11 cellular contexts compared by ENCODE assay signal in genomic region chr12:15011162-15011561, GRCh38. TPM values are rescaled to one million over a fixed set of nuclear protein-coding genes. Genes with fewer than 3 reads are reported as not detected.
DNase-seq lines count a peak whose midpoint lies in the region; ATAC-seq and TF ChIP-seq lines count a peak whose summit lies in the region.
"Had no signal": no experiment of that assay in that cellular context is flagged by ENCODE, and none has a peak within 500 bp of the region (broad histone marks: within the 10 kb centered on the region; RNA-seq: fewer than 3 reads in every experiment).

No MANE protein-coding gene starts in this region.

- H2AFZ ChIP-seq in PC-9 = no peak overlapping the region
- H2AFZ ChIP-seq: parathyroid adenoma had no signal

- H3K9me3 ChIP-seq in Caco-2 = no peaks in the 10 kb centered on the region
- no peaks in the 10 kb centered on the region for H3K9me3 ChIP-seq in PC-9 (ENCODE audit: insufficient read depth, low read depth)

- H3K4me3 ChIP-seq in Caco-2 (ENCODE audit: low read depth, low read length) = no peak overlapping the region
- H3K4me3 ChIP-seq in PC-9 = no peak overlapping the region

- DNase-seq in Caco-2 = peak in 1 of 2 experiments; percentile 14
- no peak for DNase-seq in PC-9
- DNase-seq in iPS-NIHi7 (ENCODE audit: extremely low spot score) = peak; percentile 21
- no peak for DNase-seq in T-helper 1 cell
- no peak for DNase-seq in COLO829 (ENCODE audit: low spot score)
- DNase-seq in activated gamma-delta T cell (lab: John Stamatoyannopoulos, UW) = no peak
- DNase-seq: DMS79 treated with DMSO at 0.1 percent for 48 hours, NCI-H2107 had no signal

- no peaks in the 10 kb centered on the region for H3K36me3 Mint-ChIP-seq in Caco-2 (ENCODE audit: insufficient read depth, unreplicated experiment)

- CTCF ChIA-PET in Caco-2 (lab: Charles Lee) (no interaction called here), PC-9 (lab: Charles Lee) (no interaction called here)

- H3F3A ChIP-seq in PC-9 (ENCODE audit: insufficient read depth, low read depth) = no peaks in the 10 kb centered on the region

- no peaks in the 10 kb centered on the region for H3K27me3 ChIP-seq in Caco-2 (replicated peaks; ENCODE audit: control insufficient read depth, insufficient read depth, low read length)
- H3K27me3 ChIP-seq in PC-9 (ENCODE audit: insufficient read depth, low read depth) = no peaks in the 10 kb centered on the region

- BruUV-seq in Caco-2 (replicated peaks; lab: Mats Ljungman, UMichigan) (no TSS peak), PC-9 (replicated peaks; lab: Mats Ljungman, UMichigan) (no TSS peak)

- no peak overlapping the region for H3K4me2 ChIP-seq in PC-9

- H3K4me3 Mint-ChIP-seq in Caco-2 (ENCODE audit: unreplicated experiment) = no peak overlapping the region

- ATAC-seq in GM21381 (IDR thresholded peaks at IDR 0.05; ENCODE audit: unreplicated experiment) (peak; percentile 57), GM18520 (IDR thresholded peaks at IDR 0.05; ENCODE audit: unreplicated experiment) (no peak)

- intact Hi-C loops in Caco-2 (cut with micrococcal nuclease; ENCODE audit: unreplicated experiment) (no loop called here), PC-9 (cut with micrococcal nuclease; ENCODE audit: unreplicated experiment) (no loop called here)

- H4K20me1 ChIP-seq in PC-9 (ENCODE audit: insufficient read depth) = no peaks in the 10 kb centered on the region

- H3K27ac Mint-ChIP-seq in Caco-2 (ENCODE audit: unreplicated experiment) = no peak overlapping the region

- no peaks in the 10 kb centered on the region for H3K4me1 Mint-ChIP-seq in Caco-2 (ENCODE audit: low read depth, unreplicated experiment)

- no peaks in the 10 kb centered on the region for H3K4me1 ChIP-seq in Caco-2
- H3K4me1 ChIP-seq in PC-9 (replicated peaks; ENCODE audit: insufficient read depth) = no peaks in the 10 kb centered on the region
- H3K4me1 ChIP-seq: parathyroid adenoma had no signal

- no peaks in the 10 kb centered on the region for H3K9me2 ChIP-seq in PC-9 (ENCODE audit: insufficient read depth)

- no peak overlapping the region for H3K27ac ChIP-seq in PC-9
- H3K27ac ChIP-seq: parathyroid adenoma had no signal

- POLR2A ChIA-PET in Caco-2 (lab: Charles Lee) = no interaction called here
- POLR2A ChIA-PET in PC-9 (lab: Charles Lee; ENCODE audit: unreplicated experiment) = no interaction called here

- H3K27me3 Mint-ChIP-seq in Caco-2 (ENCODE audit: insufficient read depth, unreplicated experiment) = peaks cover 6% of the 10 kb centered on the region

- no peaks in the 10 kb centered on the region for H3K9me3 Mint-ChIP-seq in Caco-2 (ENCODE audit: unreplicated experiment)

- H3K79me2 ChIP-seq in PC-9 (ENCODE audit: low read depth) = no peaks in the 10 kb centered on the region
- H3K79me2 ChIP-seq: parathyroid adenoma had no signal

- H3K36me3 ChIP-seq in Caco-2 (ENCODE audit: control insufficient read depth, insufficient read depth, low read length) = no peaks in the 10 kb centered on the region
- no peaks in the 10 kb centered on the region for H3K36me3 ChIP-seq in PC-9 (ENCODE audit: low read depth)

- TF ChIP-seq CTCF in Caco-2 (IDR thresholded peaks at IDR 0.05; ENCODE audit: insufficient read depth in 1 of 2, low read depth in 1 of 2, low read length in 1 of 2, severe bottlenecking in 1 of 2, unreplicated experiment in 1 of 2) = peak; percentile 38 to 56
- peak; percentile 43; the same call in 1 of the 2 replicates for TF ChIP-seq CTCF in PC-9 (conservative IDR thresholded peaks at IDR 0.05)

RNA-seq across cellular contexts. Expression of gene PDE6H, which starts 38.3 kb away (rescaled TPM):
- not detected in 2 replicates for total RNA-seq in Caco-2 (2022)
- not detected in 2 replicates for total RNA-seq in PC-9 (2021)

RNA-seq across cellular contexts. Expression of gene ARHGDIB, which starts 49.8 kb away (rescaled TPM):
- 15.9 and 21.1 TPM in 2 replicates for total RNA-seq in Caco-2 (2022)
- total RNA-seq in PC-9 (2021) = 307 and 470 TPM in 2 replicates

Comparison
In these comparisons a context has a peak if more than half of its experiments do, and no peak if none do; other contexts are left out.
1. RNA of gene ARHGDIB, which starts 49.8 kb away (total RNA-seq): 307 to 470 TPM in PC-9; 15.9 to 21.1 TPM in Caco-2; every median in the first group is over 10 times any median in the second.